ENCODE assay signal across 2 cellular contexts in genomic region chr11:97972731-97973130, GRCh38.
TF ChIP-seq lines count a peak whose summit lies in the region.

No MANE protein-coding gene starts in this region.

TF ChIP-seq in SK-N-SH, 30 proteins besides CTCF, POLR2A, EP300 and RAD21 (continued from another document):
- TF ChIP-seq IRF3 (IDR thresholded peaks at IDR 0.05; ENCODE audit: low read depth, low read length) (no peak), USF2 (IDR thresholded peaks at IDR 0.05; ENCODE audit: borderline replicate concordance, low read depth, low read length) (no peak), TEAD4 (IDR thresholded peaks at IDR 0.05; ENCODE audit: borderline replicate concordance, insufficient read depth) (no peak), GATA2 (CRISPR knock-in tag; IDR thresholded peaks at IDR 0.05) (no peak), ZBTB33 (IDR thresholded peaks at IDR 0.05; ENCODE audit: borderline replicate concordance, low read depth) (no peak)

TF ChIP-seq in SK-N-SH treated with all-trans-retinoic acid at 6 μM for 48 hours, 23 proteins besides CTCF, POLR2A, EP300 and RAD21 (continued from another document):
- TF ChIP-seq CSRNP3 (CRISPR knock-in tag; IDR thresholded peaks at IDR 0.05) = no peak
- no peak for TF ChIP-seq ARNTL (CRISPR knock-in tag; IDR thresholded peaks at IDR 0.05; ENCODE audit: borderline replicate concordance, low read depth)
- no peak for TF ChIP-seq TCF4 (CRISPR knock-in tag; IDR thresholded peaks at IDR 0.05; ENCODE audit: borderline replicate concordance)
